9 cellular contexts compared by ENCODE assay signal in the genomic region with DNA sequence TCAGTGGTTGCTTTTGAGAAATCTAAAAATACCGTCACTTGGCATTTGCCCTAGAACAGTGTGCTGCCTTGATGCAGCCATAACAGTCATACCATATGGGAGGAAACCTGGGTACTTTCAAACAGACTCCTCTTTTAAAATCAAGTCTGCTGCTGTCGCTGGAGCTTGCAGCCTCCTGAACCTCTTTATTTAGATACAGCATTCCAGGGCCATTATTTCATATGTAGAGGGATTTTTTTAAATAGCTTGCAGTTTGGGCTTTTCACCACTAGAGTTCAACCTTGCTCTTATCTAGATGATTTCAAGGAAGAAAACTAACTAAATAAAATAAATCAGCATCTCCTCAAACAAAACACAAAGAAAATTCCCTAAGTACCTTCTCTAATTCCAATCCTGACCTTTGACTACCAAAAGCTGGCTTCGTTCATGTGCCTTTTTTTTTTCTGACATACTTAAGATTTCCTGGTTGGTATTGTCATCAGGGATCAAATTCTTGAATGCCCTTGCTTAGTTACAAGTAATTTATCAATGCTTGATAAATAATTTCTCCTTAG.
DNase-seq lines count a peak whose midpoint lies in the region; ATAC-seq and TF ChIP-seq lines count a peak whose summit lies in the region.
"Had no signal": no experiment of that assay in that cellular context is flagged by ENCODE, and none has a peak within 500 bp of the region (broad histone marks: within the 10 kb centered on the region; RNA-seq: fewer than 3 reads in every experiment).

No MANE protein-coding gene starts in this region.

- no peaks in the 10 kb centered on the region for H3K36me3 ChIP-seq in left ventricle myocardium inferior

- intact Hi-C loops in left ventricle myocardium inferior (cut with micrococcal nuclease) (loop anchor here (10.0 kb wide), 1 partner anchor 1765 kb away; no protein-coding TSS in a partner anchor), Right ventricle myocardium superior (cut with DNase I) (loop anchor here (10.0 kb wide), 1 partner anchor 1775 kb away; no protein-coding TSS in a partner anchor)

- H3K36me3 Mint-ChIP-seq in osteocyte (ENCODE audit: unreplicated experiment), result no peaks in the 10 kb centered on the region

- DNase-seq in left ventricle myocardium inferior, result no peak
- no peak for DNase-seq in Right ventricle myocardium superior
- DNase-seq in NCI-H748 (lab: John Stamatoyannopoulos, UW; ENCODE audit: unreplicated experiment), result peak; percentile 48
- peak; percentile 28 for DNase-seq in epidermal melanocyte (ENCODE audit: insufficient read length, low spot score)
- DNase-seq in osteocyte (ENCODE audit: extremely low spot score, unreplicated experiment), result no peak
- no peak for DNase-seq in activated T-cell treated with anti-CD3 and anti-CD28 coated beads, Interleukin-2, amount 50 U/mL, for 1 hour
- no peak for DNase-seq in stimulated activated CD4-positive, alpha-beta T cell treated with anti-CD3 and anti-CD28 coated beads, Interleukin-15, amount 100 ng/mL, for 24 hours

- ATAC-seq in Right ventricle myocardium superior (ENCODE audit: poor library complexity) (no peak), GM21717 (IDR thresholded peaks at IDR 0.05; ENCODE audit: unreplicated experiment) (no peak)

- no peaks in the 10 kb centered on the region for H3K9me3 Mint-ChIP-seq in osteocyte (ENCODE audit: unreplicated experiment)
- H3K9me3 Mint-ChIP-seq: dendritic cell treated with granulocyte-macrophage colony-stimulating factor and Interleukin-4, amounts not matched to agents 40 ng/mL and 50 ng/mL, for 4 days had no signal

- H3K4me3 Mint-ChIP-seq in osteocyte (ENCODE audit: unreplicated experiment), result no peak overlapping the region
- H3K4me3 Mint-ChIP-seq: dendritic cell treated with granulocyte-macrophage colony-stimulating factor and Interleukin-4, amounts not matched to agents 40 ng/mL and 50 ng/mL, for 4 days had no signal

- H3K27me3 Mint-ChIP-seq in osteocyte (ENCODE audit: unreplicated experiment), result peaks cover 14% of the 10 kb centered on the region

- TF ChIP-seq CTCF in left ventricle myocardium inferior (IDR thresholded peaks at IDR 0.05; ENCODE audit: borderline replicate concordance) (peak; percentile 42), osteocyte (IDR thresholded peaks at IDR 0.05) (peak; percentile 67)

- no peaks in the 10 kb centered on the region for H3K4me1 ChIP-seq in left ventricle myocardium inferior

- no peak overlapping the region for H3K27ac Mint-ChIP-seq in osteocyte (ENCODE audit: unreplicated experiment)
- H3K27ac Mint-ChIP-seq: dendritic cell treated with granulocyte-macrophage colony-stimulating factor and Interleukin-4, amounts not matched to agents 40 ng/mL and 50 ng/mL, for 4 days had no signal

- no peak overlapping the region for H3K27ac ChIP-seq in left ventricle myocardium inferior (replicated peaks)

- no peaks in the 10 kb centered on the region for H3K9me3 ChIP-seq in left ventricle myocardium inferior (replicated peaks)

- no peak overlapping the region for H3K4me3 ChIP-seq in left ventricle myocardium inferior

- peaks cover 6% of the 10 kb centered on the region for H3K27me3 ChIP-seq in left ventricle myocardium inferior (ENCODE audit: low read depth)

- no peaks in the 10 kb centered on the region for H3K4me1 Mint-ChIP-seq in osteocyte (ENCODE audit: unreplicated experiment)

Comparison
In these comparisons a context has a peak if more than half of its experiments do, and no peak if none do; other contexts are left out.
1. DNase-seq: peak in NCI-H748 (single experiment) and epidermal melanocyte (single experiment); none in left ventricle myocardium inferior (single experiment), Right ventricle myocardium superior (single experiment), osteocyte (single experiment), activated T-cell treated with anti-CD3 and anti-CD28 coated beads, Interleukin-2, amount 50 U/mL, for 1 hour (single experiment) and stimulated activated CD4-positive, alpha-beta T cell treated with anti-CD3 and anti-CD28 coated beads, Interleukin-15, amount 100 ng/mL, for 24 hours (single experiment).